In genomic region chr19:34403784-34404108, GRCh38 we compare ENCODE assay signal across 8 cellular contexts. TPM values are rescaled to one million over a fixed set of nuclear protein-coding genes. Genes with fewer than 3 reads are reported as not detected.
A peak's percentile ranks its signal among the peaks of the same experiment; 100 is the strongest.
DNase-seq lines count a peak whose midpoint lies in the region; ATAC-seq, FAIRE-seq and TF ChIP-seq lines count a peak whose summit lies in the region.

No MANE protein-coding gene starts in this region.

- H3K4me1 ChIP-seq in HAP-1 (peaks cover 8% of the 10 kb centered on the region), astrocyte (ENCODE audit: insufficient read depth, low read length) (peaks cover 2% of the 10 kb centered on the region), mononuclear cell (ENCODE audit: insufficient read depth, low read length) (peaks cover 10% of the 10 kb centered on the region)

- peak overlapping the region; percentile 86 for H3K9ac ChIP-seq in astrocyte (ENCODE audit: low read length)

- H4K20me1 ChIP-seq in astrocyte (ENCODE audit: insufficient read depth, low read length): no peaks in the 10 kb centered on the region

- H3K4me2 ChIP-seq in astrocyte (ENCODE audit: low read length): peak overlapping the region; percentile 90

- no peak for ATAC-seq in GM21576 (IDR thresholded peaks at IDR 0.05; ENCODE audit: unreplicated experiment)

- TF ChIP-seq CTCF in AG10803 (conservative IDR thresholded peaks at IDR 0.05; ENCODE audit: low read length): no peak
- no peak for TF ChIP-seq CTCF in astrocyte (IDR thresholded peaks at IDR 0.05; ENCODE audit: insufficient read depth, low read depth, low read length)

- H3K27me3 Mint-ChIP-seq in astrocyte (ENCODE audit: low read depth, unreplicated experiment): no peaks in the 10 kb centered on the region

- H2AFZ ChIP-seq in astrocyte (ENCODE audit: low read depth, low read length): peak overlapping the region; percentile 98

- in situ Hi-C loops in HAP-1 (cut with MboI; ENCODE audit: low sequenced_read_pairs): no loop called here

- peak overlapping the region; percentile 90 for H3K4me3 Mint-ChIP-seq in astrocyte (ENCODE audit: unreplicated experiment)

- H3K79me2 ChIP-seq in astrocyte (ENCODE audit: insufficient read depth, low read length): peaks cover 7% of the 10 kb centered on the region

- H3K9me3 Mint-ChIP-seq in astrocyte (ENCODE audit: unreplicated experiment): no peaks in the 10 kb centered on the region

- H3K4me3 ChIP-seq in AG10803 (ENCODE audit: low read length) (peak overlapping the region; percentile 95), HAP-1 (peak overlapping the region; percentile 94), astrocyte (ENCODE audit: insufficient read depth, low read depth, low read length) (peak overlapping the region; percentile 81), mononuclear cell (ENCODE audit: low read length) (peak overlapping the region; percentile 75)

- no peak for DNase-seq in AG10803 (ENCODE audit: low read depth)
- no peak for DNase-seq in HAP-1 (ENCODE audit: low spot score in 2 of 2)
- no peak for DNase-seq in astrocyte (ENCODE audit: low read depth)
- no peak for DNase-seq in stimulated activated CD4-positive, alpha-beta T cell treated with anti-CD3 and anti-CD28 coated beads, Interleukin-2, amount 100 ng/mL, for 48 hours
- DNase-seq in medulla oblongata (ENCODE audit: extremely low spot score): no peak
- DNase-seq in activated CD4-positive, CD25-positive, alpha-beta regulatory T cell treated with anti-CD3 and anti-CD28 coated beads, Interleukin-2, amount 50 U/mL, for 72 hours: no peak

- H3K36me3 ChIP-seq in HAP-1 (replicated peaks) (peaks cover 33% of the 10 kb centered on the region), astrocyte (ENCODE audit: insufficient read depth, low read length) (peaks cover 13% of the 10 kb centered on the region)

- H3K4me1 Mint-ChIP-seq in astrocyte (ENCODE audit: low read depth, unreplicated experiment): no peaks in the 10 kb centered on the region

- H3K27ac ChIP-seq in astrocyte (ENCODE audit: low read depth, low read length): no peak overlapping the region

- H3K36me3 Mint-ChIP-seq in astrocyte (ENCODE audit: low read depth, unreplicated experiment): peaks cover 14% of the 10 kb centered on the region

- no peaks in the 10 kb centered on the region for H3K9me3 ChIP-seq in HAP-1
- H3K9me3 ChIP-seq in astrocyte (ENCODE audit: insufficient read depth, low read depth, low read length): no peaks in the 10 kb centered on the region
- H3K9me3 ChIP-seq in mononuclear cell (ENCODE audit: low read depth, low read length): no peaks in the 10 kb centered on the region

- no peaks in the 10 kb centered on the region for H3K27me3 ChIP-seq in HAP-1 (ENCODE audit: low read depth)
- no peaks in the 10 kb centered on the region for H3K27me3 ChIP-seq in astrocyte (ENCODE audit: insufficient read depth, low read length)
- no peaks in the 10 kb centered on the region for H3K27me3 ChIP-seq in mononuclear cell (ENCODE audit: insufficient read depth, low read length)

- no peak for FAIRE-seq in astrocyte (lab: Jason Lieb, UNC)

- H3K27ac Mint-ChIP-seq in astrocyte (ENCODE audit: unreplicated experiment): no peak overlapping the region

RNA-seq across cellular contexts. Expression of gene PDCD2L, which starts 0.5 kb away (rescaled TPM):
- total RNA-seq in astrocyte: 12.0 and 12.6 TPM in 2 replicates
- 4.6 TPM for total RNA-seq in mononuclear cell

RNA-seq across cellular contexts. Expression of gene UBA2, which starts 24.4 kb away (rescaled TPM):
- total RNA-seq in astrocyte (84.5 and 87.0 TPM in 2 replicates), mononuclear cell (104 TPM)

RNA-seq across cellular contexts. Expression of gene GPI, which starts 38.8 kb away (rescaled TPM):
- total RNA-seq in astrocyte (249 and 258 TPM in 2 replicates), mononuclear cell (81.3 TPM)
